Comparison of ENCODE assay signal across 9 cellular contexts in the genomic region with DNA sequence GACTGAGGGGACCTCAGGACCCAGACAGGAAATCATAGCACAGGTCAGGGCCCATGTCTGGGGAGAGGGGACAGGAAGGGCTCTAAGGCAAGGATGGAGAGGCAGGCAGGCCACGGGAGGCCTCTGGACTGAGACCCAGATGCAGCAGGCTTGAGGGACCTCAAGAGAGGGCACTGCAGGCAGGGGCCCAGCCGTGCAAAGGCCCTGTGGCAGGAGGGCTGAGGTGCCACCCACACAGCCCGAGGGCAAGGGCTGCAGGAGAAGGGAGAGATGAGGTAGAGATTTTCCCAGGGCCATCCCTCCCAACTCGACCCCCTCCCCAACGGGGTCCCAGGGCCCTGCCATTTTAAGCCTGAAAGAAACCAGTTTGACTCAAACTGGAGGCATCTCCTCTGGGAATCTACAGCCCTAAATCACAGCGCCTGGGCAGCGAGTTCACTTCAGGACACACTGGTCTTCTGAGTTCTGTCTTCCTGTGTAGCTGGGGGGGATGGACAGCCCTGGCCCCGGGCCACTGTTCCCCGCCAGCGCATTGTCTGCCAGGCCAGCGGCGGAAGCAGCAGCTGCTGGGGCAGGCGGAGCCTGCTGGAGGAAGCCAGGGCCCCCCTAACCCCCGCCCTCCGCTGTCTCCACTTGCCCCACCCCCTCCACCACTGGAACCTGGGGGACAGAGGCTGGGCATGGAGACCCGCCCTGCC. TPM values are rescaled to one million over a fixed set of nuclear protein-coding genes. Genes with fewer than 3 reads are reported as not detected.
DNase-seq lines count a peak whose midpoint lies in the region; ATAC-seq and TF ChIP-seq lines count a peak whose summit lies in the region.
"Had no signal": no experiment of that assay in that cellular context is flagged by ENCODE, and none has a peak within 500 bp of the region (broad histone marks: within the 10 kb centered on the region; RNA-seq: fewer than 3 reads in every experiment).

No MANE protein-coding gene starts in this region.

- H3K9me3 ChIP-seq in Peyer's patch (no peaks in the 10 kb centered on the region), duodenal mucosa (ENCODE audit: control insufficient read depth in 1 of 2, low read length in 2 of 2) (no peaks in the 10 kb centered on the region), tibial artery (no peaks in the 10 kb centered on the region)
- H3K9me3 ChIP-seq: A549 had no signal

- no peaks in the 10 kb centered on the region for H3K36me3 ChIP-seq in Peyer's patch
- H3K36me3 ChIP-seq in duodenal mucosa (ENCODE audit: control insufficient read depth in 1 of 2, insufficient read depth in 2 of 2, low read length in 2 of 2), result no peaks in the 10 kb centered on the region
- H3K36me3 ChIP-seq in tibial artery, result no peaks in the 10 kb centered on the region

- no peaks in the 10 kb centered on the region for H3K27me3 ChIP-seq in Peyer's patch
- H3K27me3 ChIP-seq in duodenal mucosa (ENCODE audit: control insufficient read depth in 1 of 2, insufficient read depth in 2 of 2, low read length in 2 of 2), result no peaks in the 10 kb centered on the region
- no peaks in the 10 kb centered on the region for H3K27me3 ChIP-seq in tibial artery

- TF ChIP-seq POLR2A in Peyer's patch (IDR thresholded peaks at IDR 0.05), result no peak

- H3K27ac ChIP-seq in Peyer's patch (peak overlapping the region; percentile 34 to 83 (median 70)), duodenal mucosa (ENCODE audit: low read depth, low read length) (peak overlapping the region; percentile 81), tibial artery (peak overlapping the region; percentile 28 to 56)

- intact Hi-C loops in tibial artery (cut with DNase I; ENCODE audit: low total_unique reads), result no loop called here

- no peak for ATAC-seq in HG03432 (IDR thresholded peaks at IDR 0.05; ENCODE audit: unreplicated experiment)
- no peak for ATAC-seq in GM19328 (IDR thresholded peaks at IDR 0.05; ENCODE audit: unreplicated experiment)

- no peak for TF ChIP-seq CTCF in Peyer's patch (IDR thresholded peaks at IDR 0.05)
- no peak for TF ChIP-seq CTCF in tibial artery (IDR thresholded peaks at IDR 0.05)

- peak overlapping the region in 1 of 2 donors; percentile 4 for H3K9ac ChIP-seq in duodenal mucosa (ENCODE audit: low read depth in 1 of 2, low read length in 2 of 2)

- no peak overlapping the region for H3K4me3 ChIP-seq in Peyer's patch
- peak overlapping the region in 1 of 2 donors; percentile 17 for H3K4me3 ChIP-seq in duodenal mucosa (ENCODE audit: low read depth in 1 of 2, low read length in 2 of 2)
- no peak overlapping the region for H3K4me3 ChIP-seq in tibial artery
- H3K4me3 ChIP-seq: A549 had no signal

- DNase-seq in NCI-H1092 (lab: John Stamatoyannopoulos, UW), result peak; percentile 29
- no peak for DNase-seq in NCI-H1092 treated with DMSO at 0.1 percent for 48 hours (lab: John Stamatoyannopoulos, UW)
- DNase-seq in Peyer's patch, result peak; percentile 52 to 83 (median 72)
- peak; percentile 95 to 97 for DNase-seq in lung microvascular endothelial cell (ENCODE audit: low read depth in 2 of 2)
- DNase-seq in tibial artery, result peak; percentile 90 to 96

- H3K4me1 ChIP-seq in Peyer's patch (peaks cover 0 to 62% (median 4%) of the 10 kb centered on the region in 4 donors), duodenal mucosa (ENCODE audit: control insufficient read depth in 1 of 2, insufficient read depth in 2 of 2, low read length in 2 of 2) (peaks cover 24 to 50% of the 10 kb centered on the region in 2 donors), tibial artery (peaks cover 13 to 52% (median 32%) of the 10 kb centered on the region in 4 donors)
- H3K4me1 ChIP-seq: A549 had no signal

RNA-seq across cellular contexts. Expression of gene WNT7B, which starts 20.3 kb away (rescaled TPM):
- total RNA-seq in Peyer's patch, result not detected
- not detected in 2 replicates for total RNA-seq in lung microvascular endothelial cell
